Comparison of ENCODE assay signal across 17 cellular contexts in genomic region chr7:43296306-43296705, GRCh38.
DNase-seq lines count a peak whose midpoint lies in the region; ATAC-seq, FAIRE-seq and TF ChIP-seq lines count a peak whose summit lies in the region.
"Had no signal": no experiment of that assay in that cellular context is flagged by ENCODE, and none has a peak within 500 bp of the region (broad histone marks: within the 10 kb centered on the region; RNA-seq: fewer than 3 reads in every experiment).

No MANE protein-coding gene starts in this region.

- FAIRE-seq in GM12878 (lab: Jason Lieb, UNC) = no peak
- FAIRE-seq: islet of Langerhans had no signal

- H3K27ac ChIP-seq in GM12878 (ENCODE audit: control insufficient read depth, insufficient read depth) = no peak overlapping the region
- H3K27ac ChIP-seq: GM23248, thoracic aorta had no signal

- no peak for ATAC-seq in GM12878
- ATAC-seq in GM18511 (IDR thresholded peaks at IDR 0.05; ENCODE audit: unreplicated experiment) = no peak

- no TSS peak for BruUV-seq in GM12878 (replicated peaks; lab: Mats Ljungman, UMichigan)

- no peak overlapping the region for H3K4me2 ChIP-seq in GM12878 (ENCODE audit: control insufficient read depth, insufficient read depth)

- no peak for TF ChIP-seq EP300 in GM12878 (IDR thresholded peaks at IDR 0.05; ENCODE audit: borderline replicate concordance in 1 of 2, control insufficient read depth in 1 of 2, low read depth in 2 of 2, low read length in 2 of 2)

- WGBS in GM12878 (ENCODE audit: insufficient coverage, insufficient replicate concordance, low lambda C conversion rate, missing lambda C conversion rate) = 43% methylated on average over 6 of the region's 6 CpGs

- H3K27me3 ChIP-seq in BE2C (peaks cover 12% of the 10 kb centered on the region), GM12878 (replicated peaks in 1 of 2; ENCODE audit: control insufficient read depth in 2 of 2, insufficient read depth in 2 of 2, low read length in 1 of 2) (peaks cover 1 to 3% of the 10 kb centered on the region in 2 experiments; a peak in 1 of 4 replicates)

- TF ChIP-seq RAD21 in GM12878 (IDR thresholded peaks at IDR 0.05; ENCODE audit: insufficient read depth, low read depth, low read length) = no peak

- H3K9me3 ChIP-seq in BE2C (no peaks in the 10 kb centered on the region), GM12878 (replicated peaks; ENCODE audit: control insufficient read depth, insufficient read depth, low read length) (no peaks in the 10 kb centered on the region)
- H3K9me3 ChIP-seq: thoracic aorta had no signal

- intact Hi-C loops in GM12878 (cut with micrococcal nuclease; ENCODE audit: unreplicated experiment) = no loop called here

- H3K4me1 ChIP-seq in BE2C (no peaks in the 10 kb centered on the region), GM12878 (ENCODE audit: control insufficient read depth, insufficient read depth, low read length) (no peaks in the 10 kb centered on the region)

- POLR2A ChIA-PET in HEK293T (lab: Yijun Ruan, JAX) (no interaction called here), GM12878 (lab: Charles Lee) (no interaction called here)

- no peak overlapping the region for H3K9ac ChIP-seq in GM12878 (ENCODE audit: control insufficient read depth, insufficient read depth, low read length)
- H3K9ac ChIP-seq: GM23248 had no signal

- in situ Hi-C loops in GM12878 (cut with MboI) = no loop called here

- H4K20me1 ChIP-seq in GM12878 (ENCODE audit: control insufficient read depth, insufficient read depth) = no peaks in the 10 kb centered on the region

- CTCF ChIA-PET in HEK293T (lab: Yijun Ruan, JAX) = interaction anchor here (0.8 to 1.0 kb wide), 2 partner anchors 129 to 137 kb away, joined by 3 read pairs; no protein-coding TSS in a partner anchor
- CTCF ChIA-PET in GM12878 (lab: Yijun Ruan, JAX) = no interaction called here

- no peak overlapping the region for H2AFZ ChIP-seq in GM12878 (ENCODE audit: control insufficient read depth, low read depth, low read length)
- H2AFZ ChIP-seq: GM23248 had no signal

- RAD21 ChIA-PET in GM12878 (lab: Charles Lee; ENCODE audit: unreplicated experiment) = no interaction called here

- SMC1A ChIA-PET in GM12878 (lab: Charles Lee; ENCODE audit: uncharacterized antibody, unreplicated experiment) = interaction anchor here (0.7 to 3.6 kb wide), 3 partner anchors 9 to 569 kb away, joined by 3 to 17 read pairs (median 4); no protein-coding TSS in a partner anchor

- DNase-seq in BE2C (no peak), HEK293T (ENCODE audit: extremely low spot score) (peak; percentile 54), GM12878 (ENCODE audit: low read depth, low spot score) (no peak), myocyte (ENCODE audit: low read depth) (peak; percentile 85), GM19238 (ENCODE audit: insufficient read length, low spot score) (no peak), NCI-H1417 treated with DMSO at 0.1 percent for 48 hours (lab: John Stamatoyannopoulos, UW) (no peak), LoVo (ENCODE audit: low spot score) (no peak)
- DNase-seq: activated gamma-delta T cell treated with Interleukin-2 at 50 U/mL for 16 hours; effector CD8-positive, alpha-beta T cell; foreskin melanocyte; GM23248; Karpas-422; NCI-H2029 treated with DMSO at 0.1 percent for 48 hours; posterior cingulate gyrus had no signal

- H3K4me3 ChIP-seq in BE2C (ENCODE audit: low read depth, low read length) (no peak overlapping the region), GM12878 (no peak overlapping the region)
- H3K4me3 ChIP-seq: GM23248, thoracic aorta had no signal

- H3K36me3 ChIP-seq in BE2C (no peaks in the 10 kb centered on the region), GM12878 (ENCODE audit: control insufficient read depth in 2 of 2, insufficient read depth in 2 of 2, low read length in 1 of 2) (no peaks in the 10 kb centered on the region)
- H3K36me3 ChIP-seq: thoracic aorta had no signal

- TF ChIP-seq POLR2A in GM12878 (IDR thresholded peaks at IDR 0.05; ENCODE audit: low read depth, low read length) = no peak

- peak; percentile 25; the same call in 1 of the 2 replicates for TF ChIP-seq CTCF in BE2C (IDR thresholded peaks at IDR 0.05; ENCODE audit: low read depth, low read length)
- 0 out of 6 replicates have a peak, but pooled peaks of 2 of the 3 experiments have one; percentile 4 to 6 for TF ChIP-seq CTCF in GM12878 (IDR thresholded peaks at IDR 0.05 in 2 of 3, conservative IDR thresholded peaks at IDR 0.05 in 1 of 3; ENCODE audit: control insufficient read depth in 2 of 3, extremely low read depth in 1 of 3, insufficient read depth in 1 of 3, low read depth in 3 of 3, low read length in 3 of 3)

- no peaks in the 10 kb centered on the region for H3K79me2 ChIP-seq in GM12878 (ENCODE audit: control insufficient read depth, insufficient read depth, low read length)

TF ChIP-seq in HEK293T, 16 proteins besides CTCF, POLR2A, EP300 and RAD21:
- TF ChIP-seq TARDBP (IDR thresholded peaks at IDR 0.05) (no peak), BHLHE40 (IDR thresholded peaks at IDR 0.05; ENCODE audit: borderline replicate concordance) (no peak), SP1 (IDR thresholded peaks at IDR 0.05) (no peak), SUZ12 (IDR thresholded peaks at IDR 0.05) (no peak), ZNF384 (IDR thresholded peaks at IDR 0.05) (no peak), HDGF (IDR thresholded peaks at IDR 0.05; ENCODE audit: borderline replicate concordance) (no peak), L3MBTL2 (conservative IDR thresholded peaks at IDR 0.05) (no peak), ELF4 (IDR thresholded peaks at IDR 0.05) (no peak), FOXM1 (IDR thresholded peaks at IDR 0.05; ENCODE audit: borderline replicate concordance) (no peak), LEF1 (IDR thresholded peaks at IDR 0.05; ENCODE audit: borderline replicate concordance) (no peak), NFRKB (IDR thresholded peaks at IDR 0.05) (no peak), ARNT (IDR thresholded peaks at IDR 0.05) (no peak), CTBP1 (IDR thresholded peaks at IDR 0.05; ENCODE audit: borderline replicate concordance) (no peak), FOXK2 (IDR thresholded peaks at IDR 0.05) (no peak), FOXA1 (IDR thresholded peaks at IDR 0.05) (no peak)
- TF ChIP-seq, protein P1, sequence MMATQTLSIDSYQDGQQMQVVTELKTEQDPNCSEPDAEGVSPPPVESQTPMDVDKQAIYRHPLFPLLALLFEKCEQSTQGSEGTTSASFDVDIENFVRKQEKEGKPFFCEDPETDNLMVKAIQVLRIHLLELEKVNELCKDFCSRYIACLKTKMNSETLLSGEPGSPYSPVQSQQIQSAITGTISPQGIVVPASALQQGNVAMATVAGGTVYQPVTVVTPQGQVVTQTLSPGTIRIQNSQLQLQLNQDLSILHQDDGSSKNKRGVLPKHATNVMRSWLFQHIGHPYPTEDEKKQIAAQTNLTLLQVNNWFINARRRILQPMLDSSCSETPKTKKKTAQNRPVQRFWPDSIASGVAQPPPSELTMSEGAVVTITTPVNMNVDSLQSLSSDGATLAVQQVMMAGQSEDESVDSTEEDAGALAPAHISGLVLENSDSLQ (IDR thresholded peaks at IDR 0.05) = no peak

TF ChIP-seq in GM12878, 131 proteins besides CTCF, POLR2A, EP300 and RAD21 (continues in another document):
- TF ChIP-seq SMARCA5 (IDR thresholded peaks at IDR 0.05) (no peak), NR2C2 (IDR thresholded peaks at IDR 0.05; ENCODE audit: borderline replicate concordance, control insufficient read depth, insufficient read length, low read depth) (no peak), LARP7 (IDR thresholded peaks at IDR 0.05) (no peak), HDAC2 (IDR thresholded peaks at IDR 0.05) (no peak), ZNF687 (IDR thresholded peaks at IDR 0.05) (no peak), JUNB (IDR thresholded peaks at IDR 0.05) (no peak), KAT2A (conservative IDR thresholded peaks at IDR 0.05; ENCODE audit: control insufficient read depth, low read depth, low read length) (no peak), ZNF384 (IDR thresholded peaks at IDR 0.05; ENCODE audit: borderline replicate concordance, low read depth, low read length) (no peak), ZNF207 (IDR thresholded peaks at IDR 0.05; ENCODE audit: borderline replicate concordance) (no peak)
- TF ChIP-seq, protein P2, sequence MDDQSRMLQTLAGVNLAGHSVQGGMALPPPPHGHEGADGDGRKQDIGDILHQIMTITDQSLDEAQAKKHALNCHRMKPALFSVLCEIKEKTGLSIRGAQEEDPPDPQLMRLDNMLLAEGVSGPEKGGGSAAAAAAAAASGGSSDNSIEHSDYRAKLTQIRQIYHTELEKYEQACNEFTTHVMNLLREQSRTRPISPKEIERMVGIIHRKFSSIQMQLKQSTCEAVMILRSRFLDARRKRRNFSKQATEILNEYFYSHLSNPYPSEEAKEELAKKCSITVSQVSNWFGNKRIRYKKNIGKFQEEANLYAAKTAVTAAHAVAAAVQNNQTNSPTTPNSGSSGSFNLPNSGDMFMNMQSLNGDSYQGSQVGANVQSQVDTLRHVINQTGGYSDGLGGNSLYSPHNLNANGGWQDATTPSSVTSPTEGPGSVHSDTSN (IDR thresholded peaks at IDR 0.05; ENCODE audit: insufficient replicate concordance, low read depth, low read length) = no peak

Comparison
In these comparisons a context has a peak if more than half of its experiments do, and no peak if none do; other contexts are left out.
1. DNase-seq: peak in HEK293T (single experiment) and myocyte (single experiment); none in BE2C (single experiment), GM12878 (single experiment), GM19238 (single experiment), NCI-H1417 treated with DMSO at 0.1 percent for 48 hours (single experiment) and LoVo (single experiment).